17 cellular contexts compared by ENCODE assay signal in the genomic region with DNA sequence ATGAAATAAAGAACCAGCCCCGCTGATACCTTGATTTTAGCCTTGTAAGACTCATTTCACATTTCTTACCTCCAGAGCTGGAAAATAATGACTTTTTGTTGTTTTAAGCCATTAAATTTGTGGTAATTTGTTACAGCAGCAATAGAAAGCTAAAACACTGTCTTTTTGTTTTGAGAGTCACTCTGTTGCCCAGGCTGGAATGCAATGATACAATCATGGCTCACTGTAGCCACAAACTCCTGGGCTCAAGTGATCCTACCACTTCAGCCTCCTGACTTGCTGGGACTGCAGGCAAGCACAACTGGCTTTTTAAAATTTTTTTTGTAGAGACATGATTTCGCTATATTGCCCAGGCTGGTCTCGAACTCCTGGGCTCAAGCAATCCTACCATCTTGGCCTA.
"Had no signal": no experiment of that assay in that cellular context is flagged by ENCODE, and none has a peak within 500 bp of the region (broad histone marks: within the 10 kb centered on the region; RNA-seq: fewer than 3 reads in every experiment).

No MANE protein-coding gene starts in this region.

- H3K9me3 Mint-ChIP-seq: activated B cell treated with CpG ODN at 0.5 μM for 24 hours; activated CD4-positive, alpha-beta T cell treated with anti-CD3 and anti-CD28 coated beads, Interleukin-2, amount 10 ng/mL, durations not matched to agents 24 days and 14 days; activated naive CD4-positive, alpha-beta T cell treated with anti-CD3 and anti-CD28 coated beads for 36 hours; activated T-helper 17 cell treated with anti-CD3 and anti-CD28 coated beads, Interleukin-2, amount 50 U/mL, for 72 hours; dendritic cell treated with granulocyte-macrophage colony-stimulating factor and Interleukin-4, amounts not matched to agents 40 ng/mL and 50 ng/mL, for 4 days; mesothelial cell of epicardium; neural progenitor cell had no signal

- ATAC-seq: activated T-helper 17 cell treated with anti-CD3 and anti-CD28 coated beads, Interleukin-2, amount 50 U/mL, for 72 hours; body of pancreas; stimulated activated effector memory CD8-positive, alpha-beta T cell treated with anti-CD3 and anti-CD28 coated beads, Interleukin-12 subunit alpha, Interleukin-12 subunit beta, amount 100 ng/mL, for 72 hours had no signal

- H3K4me3 ChIP-seq: body of pancreas, neural progenitor cell, right atrium auricular region, smooth muscle cell, thyroid gland, uterus had no signal

- H3K4me2 ChIP-seq: neural progenitor cell, smooth muscle cell had no signal

- H3K36me3 ChIP-seq: neural progenitor cell, right atrium auricular region, thyroid gland, uterus had no signal

- H3K27me3 ChIP-seq: body of pancreas, neural progenitor cell, right atrium auricular region, thyroid gland, uterus had no signal

- H3K9me3 ChIP-seq: body of pancreas, right atrium auricular region, thyroid gland, uterus had no signal

- H3K4me1 Mint-ChIP-seq: activated B cell treated with CpG ODN at 0.5 μM for 24 hours; activated CD4-positive, alpha-beta T cell treated with anti-CD3 and anti-CD28 coated beads, Interleukin-2, amount 10 ng/mL, durations not matched to agents 24 days and 14 days; stimulated activated effector memory CD8-positive, alpha-beta T cell treated with anti-CD3 and anti-CD28 coated beads, Interleukin-12 subunit alpha, Interleukin-12 subunit beta, amount 100 ng/mL, for 72 hours had no signal

- H3K4me1 ChIP-seq: body of pancreas, right atrium auricular region, uterus had no signal

- H3K27ac ChIP-seq: body of pancreas, neural progenitor cell, right atrium auricular region, thyroid gland, uterus had no signal

- DNase-seq: activated B cell treated with CpG ODN at 0.5 μM for 24 hours; activated CD4-positive, alpha-beta T cell treated with anti-CD3 and anti-CD28 coated beads, Interleukin-2, amount 10 ng/mL, durations not matched to agents 24 days and 14 days; activated CD8-positive, alpha-beta memory T cell treated with anti-CD3 and anti-CD28 coated beads for 24 hours; activated naive CD4-positive, alpha-beta T cell treated with anti-CD3 and anti-CD28 coated beads for 36 hours; body of pancreas; head of caudate nucleus; posterior cingulate gyrus; thyroid gland; uterus had no signal

- H2AFZ ChIP-seq: neural progenitor cell had no signal

- H3K36me3 Mint-ChIP-seq: mesothelial cell of epicardium; neural progenitor cell; stimulated activated effector memory CD8-positive, alpha-beta T cell treated with anti-CD3 and anti-CD28 coated beads, Interleukin-12 subunit alpha, Interleukin-12 subunit beta, amount 100 ng/mL, for 72 hours had no signal

- H3K9ac ChIP-seq: neural progenitor cell had no signal

- H3K27ac Mint-ChIP-seq: activated B cell treated with CpG ODN at 0.5 μM for 24 hours; activated CD4-positive, alpha-beta T cell treated with anti-CD3 and anti-CD28 coated beads, Interleukin-2, amount 10 ng/mL, durations not matched to agents 24 days and 14 days; activated naive CD4-positive, alpha-beta T cell treated with anti-CD3 and anti-CD28 coated beads for 36 hours; activated T-helper 17 cell treated with anti-CD3 and anti-CD28 coated beads, Interleukin-2, amount 50 U/mL, for 72 hours; dendritic cell treated with granulocyte-macrophage colony-stimulating factor and Interleukin-4, amounts not matched to agents 40 ng/mL and 50 ng/mL, for 4 days; mesothelial cell of epicardium; stimulated activated effector memory CD8-positive, alpha-beta T cell treated with anti-CD3 and anti-CD28 coated beads, Interleukin-12 subunit alpha, Interleukin-12 subunit beta, amount 100 ng/mL, for 72 hours; T-helper 1 cell treated with Interleukin-12 subunit alpha and Interleukin-12 subunit beta and Interleukin-4 antibody, amounts not matched to agents 30 μg/mL and 1 μg/mL, for 36 hours had no signal

- H3K27me3 Mint-ChIP-seq: activated B cell treated with CpG ODN at 0.5 μM for 24 hours; activated CD4-positive, alpha-beta T cell treated with anti-CD3 and anti-CD28 coated beads, Interleukin-2, amount 10 ng/mL, durations not matched to agents 24 days and 14 days; activated T-helper 17 cell treated with anti-CD3 and anti-CD28 coated beads, Interleukin-2, amount 50 U/mL, for 72 hours had no signal

- H3K4me3 Mint-ChIP-seq: activated B cell treated with CpG ODN at 0.5 μM for 24 hours; activated CD4-positive, alpha-beta T cell treated with anti-CD3 and anti-CD28 coated beads, Interleukin-2, amount 10 ng/mL, durations not matched to agents 24 days and 14 days; activated naive CD4-positive, alpha-beta T cell treated with anti-CD3 and anti-CD28 coated beads for 36 hours; activated T-helper 17 cell treated with anti-CD3 and anti-CD28 coated beads, Interleukin-2, amount 50 U/mL, for 72 hours; dendritic cell treated with granulocyte-macrophage colony-stimulating factor and Interleukin-4, amounts not matched to agents 40 ng/mL and 50 ng/mL, for 4 days; mesothelial cell of epicardium; neural progenitor cell; stimulated activated effector memory CD8-positive, alpha-beta T cell treated with anti-CD3 and anti-CD28 coated beads, Interleukin-12 subunit alpha, Interleukin-12 subunit beta, amount 100 ng/mL, for 72 hours; T-helper 1 cell treated with Interleukin-12 subunit alpha and Interleukin-12 subunit beta and Interleukin-4 antibody, amounts not matched to agents 30 μg/mL and 1 μg/mL, for 36 hours had no signal
